In the genomic region with DNA sequence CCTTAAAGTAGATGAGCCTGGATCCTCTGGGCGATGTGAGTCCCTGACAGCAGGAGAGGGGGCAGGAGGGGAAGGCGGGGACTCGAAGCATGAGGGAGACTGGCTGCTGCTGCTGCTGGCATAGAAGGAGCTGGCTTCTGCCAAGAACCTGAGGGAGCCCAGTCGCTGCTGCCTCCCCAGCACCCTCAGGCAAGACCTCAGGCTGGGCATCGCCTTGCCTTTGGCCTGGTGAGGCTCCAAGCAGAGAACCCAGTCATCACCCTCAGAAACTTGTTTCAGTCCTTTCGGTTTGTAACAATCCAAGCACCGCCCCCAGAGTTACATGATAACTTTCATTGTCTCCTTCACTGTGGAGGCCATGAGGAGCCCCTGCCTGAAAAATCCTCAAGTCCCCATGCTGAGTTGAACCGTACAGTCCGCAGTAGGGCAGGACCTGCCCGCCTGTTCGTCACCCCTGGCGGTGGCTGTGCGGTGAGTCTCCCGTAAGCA, we compare ENCODE assay signal across 8 cellular contexts. TPM values are rescaled to one million over a fixed set of nuclear protein-coding genes. Genes with fewer than 3 reads are reported as not detected.
A peak's percentile ranks its signal among the peaks of the same experiment; 100 is the strongest.
DNase-seq lines count a peak whose midpoint lies in the region; ATAC-seq and TF ChIP-seq lines count a peak whose summit lies in the region.

No MANE protein-coding gene starts in this region.

- no peak for TF ChIP-seq CTCF in heart left ventricle (IDR thresholded peaks at IDR 0.05)
- TF ChIP-seq CTCF in sigmoid colon (IDR thresholded peaks at IDR 0.05) = no peak

- H3K4me3 ChIP-seq in GM23248 (peak overlapping the region; percentile 60), heart left ventricle (peak overlapping the region in 9 of 12 donors; percentile 17 to 44 (median 25)), sigmoid colon (peak overlapping the region in 2 of 4 donors; percentile 29 to 37)

- H3K79me2 ChIP-seq in GM23248 (ENCODE audit: insufficient read depth) = no peaks in the 10 kb centered on the region

- POLR2A ChIA-PET in T-cell (lab: Charles Lee) = no interaction called here

- ATAC-seq in heart left ventricle = peak in 3 of 4 donors; percentile 68 to 78 (median 70)
- no peak for ATAC-seq in T-cell (replicated peaks in 1 of 4)
- ATAC-seq in GM19324 (IDR thresholded peaks at IDR 0.05; ENCODE audit: low FRiP score, unreplicated experiment) = no peak

- intact Hi-C loops in heart left ventricle (cut with DNase I) = no loop called here
- intact Hi-C loops in sigmoid colon (cut with DNase I) = loop anchor here (10.0 kb wide), 1 partner anchor 84 kb away; no protein-coding TSS in a partner anchor

- peak; percentile 73 for DNase-seq in GM23248
- peak; percentile 57 for DNase-seq in SK-N-DZ (ENCODE audit: low spot score)
- no peak for DNase-seq in heart left ventricle
- peak; percentile 91 for DNase-seq in sigmoid colon
- DNase-seq in NCI-H146 (lab: John Stamatoyannopoulos, UW) = no peak
- DNase-seq in T-cell = no peak
- DNase-seq in GOT3 (lab: John Stamatoyannopoulos, UW) = no peak

- CTCF ChIA-PET in T-cell (lab: Charles Lee) = no interaction called here

- peaks cover 8% of the 10 kb centered on the region for H3K4me1 ChIP-seq in GM23248 (ENCODE audit: insufficient read depth)
- H3K4me1 ChIP-seq in heart left ventricle = peaks cover 0 to 13% (median 0%) of the 10 kb centered on the region in 12 donors
- H3K4me1 ChIP-seq in sigmoid colon = peaks cover 0 to 31% (median 21%) of the 10 kb centered on the region in 4 donors

- in situ Hi-C loops in GM23248 (cut with MboI) = no loop called here

- no peaks in the 10 kb centered on the region for H3K4me1 Mint-ChIP-seq in T-cell

- peaks cover 3 to 12% of the 10 kb centered on the region in 2 donors for H3K27me3 Mint-ChIP-seq in T-cell

- H3K27ac ChIP-seq in GM23248 = no peak overlapping the region
- peak overlapping the region in 1 of 12 donors; percentile 46 for H3K27ac ChIP-seq in heart left ventricle
- H3K27ac ChIP-seq in sigmoid colon = peak overlapping the region in 3 of 4 donors; percentile 70 to 78 (median 72)

- TF ChIP-seq EP300 in sigmoid colon (IDR thresholded peaks at IDR 0.05) = no peak

- no peaks in the 10 kb centered on the region for H3K9me2 ChIP-seq in GM23248 (ENCODE audit: insufficient read depth)

- peaks cover 6% of the 10 kb centered on the region for H3K36me3 Mint-ChIP-seq in T-cell

- H3K9ac ChIP-seq in GM23248 = peak overlapping the region; percentile 29; the same call in 1 of the 2 replicates

- no peaks in the 10 kb centered on the region for H4K20me1 ChIP-seq in GM23248 (ENCODE audit: insufficient read depth)

- H3K36me3 ChIP-seq in GM23248 (ENCODE audit: low read depth) (no peaks in the 10 kb centered on the region), heart left ventricle (no peaks in the 10 kb centered on the region), sigmoid colon (no peaks in the 10 kb centered on the region)

- TF ChIP-seq POLR2A in heart left ventricle (IDR thresholded peaks at IDR 0.05) (no peak), sigmoid colon (IDR thresholded peaks at IDR 0.05) (no peak)

- peaks cover 2 to 6% (median 5%) of the 10 kb centered on the region in 3 donors for H3K9me3 Mint-ChIP-seq in T-cell

- 37 to 41% methylated on average over 14 of the region's 14 CpGs for WGBS in GM23248 (ENCODE audit: low coverage in 1 of 2, low lambda C conversion rate in 2 of 2, missing lambda C conversion rate in 2 of 2), 2 experiments
- 36 to 44% (median 42%) methylated on average over 14 of the region's 14 CpGs for WGBS in heart left ventricle, 4 donors
- WGBS in sigmoid colon, 2 donors = 34 to 50% methylated on average over 14 of the region's 14 CpGs

- H3K27ac Mint-ChIP-seq in T-cell = no peak overlapping the region

- H2AFZ ChIP-seq in GM23248 = peak overlapping the region; percentile 73

- H3F3A ChIP-seq in GM23248 (ENCODE audit: insufficient read depth) = no peaks in the 10 kb centered on the region

- H3K27me3 ChIP-seq in GM23248 (replicated peaks; ENCODE audit: insufficient read depth) = no peaks in the 10 kb centered on the region
- peaks cover 0 to 7% (median 0%) of the 10 kb centered on the region in 9 donors for H3K27me3 ChIP-seq in heart left ventricle
- H3K27me3 ChIP-seq in sigmoid colon = no peaks in the 10 kb centered on the region

- no peaks in the 10 kb centered on the region for H3K9me3 ChIP-seq in GM23248 (ENCODE audit: low read depth)
- peaks cover 0 to 7% (median 3%) of the 10 kb centered on the region in 12 donors for H3K9me3 ChIP-seq in heart left ventricle
- peaks cover 0 to 4% (median 0%) of the 10 kb centered on the region in 4 donors for H3K9me3 ChIP-seq in sigmoid colon

- H3K4me2 ChIP-seq in GM23248 (ENCODE audit: unreplicated experiment) = peak overlapping the region; percentile 73

- no peak overlapping the region for H3K4me3 Mint-ChIP-seq in T-cell

RNA-seq across cellular contexts. Expression of a gene that starts 38.8 kb away (rescaled TPM):
- total RNA-seq in GM23248 (2014; rRNA removed; shearing (Covaris generic)) = 48.2 and 54.0 TPM in 2 replicates
- polyA plus RNA-seq in GM23248 (2016; fragmentation: Nextera tagmentation; extraction: Ambion mirVana) (30.1 and 30.9 TPM in 2 replicates), heart left ventricle (10 to 100 TPM; 14.1 to 25.8 TPM), sigmoid colon (10 to 100 TPM in 1 of 3 donors, 1 to 10 TPM in 2; 2.5 to 21.6 (median 3.0) TPM)
- polyA plus RNA-seq in SK-N-DZ (2014; cell fraction: cytosol; rRNA removed) = 13.5 and 16.8 TPM in 2 replicates
- 68.2 and 72.8 TPM in 2 replicates for polyA plus RNA-seq in SK-N-DZ (2014; cell fraction: nucleus; rRNA removed)
- total RNA-seq in heart left ventricle (10 to 100 TPM; 10.8 to 22.0 (median 18.5) TPM), sigmoid colon (10 to 100 TPM; 13.0 to 31.3 (median 20.9) TPM), T-cell (10 to 100 TPM; 43.0 to 51.3 (median 44.6) TPM)

Comparison
In these comparisons a context has a peak if more than half of its experiments do, and no peak if none do; other contexts are left out.
1. DNase-seq: peak in GM23248 (single experiment), SK-N-DZ (single experiment) and sigmoid colon (single experiment); none in heart left ventricle (0 of 5), NCI-H146 (single experiment), T-cell (0 of 34) and GOT3 (single experiment).
2. ATAC-seq: peak in heart left ventricle (3 of 4); none in T-cell (0 of 4) and GM19324 (single experiment).